7 cellular contexts compared by ENCODE assay signal in the genomic region with DNA sequence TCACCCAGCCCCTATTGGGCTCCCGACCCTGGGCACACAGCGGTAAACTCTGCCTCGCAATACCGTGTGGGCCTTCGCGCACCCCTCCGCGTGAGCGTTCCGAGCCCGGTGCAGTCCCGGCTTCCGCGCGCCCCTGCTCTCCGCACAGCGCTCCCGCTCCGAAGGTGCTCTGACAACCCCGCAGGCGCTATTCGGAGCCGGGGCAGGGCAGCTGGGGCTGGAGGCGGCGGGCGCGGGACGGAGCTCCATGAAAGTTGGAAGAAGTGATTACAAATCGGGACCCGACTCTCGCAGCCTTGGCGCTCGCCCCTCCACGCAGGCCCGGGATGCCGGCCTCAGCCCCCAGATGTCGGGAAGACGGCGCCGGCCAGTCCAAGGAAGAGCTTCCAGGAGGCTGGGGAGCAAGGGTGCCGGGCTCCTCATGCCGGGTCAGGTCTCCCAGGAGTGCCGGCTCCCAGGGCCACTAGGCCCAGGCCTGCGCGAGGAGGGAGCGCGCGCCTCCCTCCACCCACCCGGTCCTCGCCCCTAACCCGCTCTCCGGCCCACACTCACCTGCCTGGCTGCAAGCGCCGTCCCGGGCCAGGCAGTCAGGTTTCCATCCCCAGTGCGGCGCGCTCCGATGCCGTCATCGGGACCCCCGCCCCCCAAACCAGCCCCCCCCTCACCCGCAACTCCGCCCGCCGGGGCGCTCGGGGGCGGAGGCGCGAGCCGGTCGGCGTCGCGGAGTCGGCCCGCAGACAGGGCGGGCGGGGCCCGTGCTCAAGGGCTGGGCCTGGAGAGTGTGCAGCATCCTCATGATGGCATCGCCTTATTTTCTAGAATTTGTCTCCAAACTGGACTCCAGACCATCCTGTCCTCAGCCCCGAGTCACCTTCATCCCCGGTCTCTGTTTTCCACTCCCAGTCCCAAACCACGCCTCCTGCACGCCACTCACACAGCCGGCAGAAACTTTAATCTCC. TPM values are rescaled to one million over a fixed set of nuclear protein-coding genes. Genes with fewer than 3 reads are reported as not detected.
A peak's percentile ranks its signal among the peaks of the same experiment; 100 is the strongest.
DNase-seq lines count a peak whose midpoint lies in the region; ATAC-seq and TF ChIP-seq lines count a peak whose summit lies in the region.

A gene with protein sequence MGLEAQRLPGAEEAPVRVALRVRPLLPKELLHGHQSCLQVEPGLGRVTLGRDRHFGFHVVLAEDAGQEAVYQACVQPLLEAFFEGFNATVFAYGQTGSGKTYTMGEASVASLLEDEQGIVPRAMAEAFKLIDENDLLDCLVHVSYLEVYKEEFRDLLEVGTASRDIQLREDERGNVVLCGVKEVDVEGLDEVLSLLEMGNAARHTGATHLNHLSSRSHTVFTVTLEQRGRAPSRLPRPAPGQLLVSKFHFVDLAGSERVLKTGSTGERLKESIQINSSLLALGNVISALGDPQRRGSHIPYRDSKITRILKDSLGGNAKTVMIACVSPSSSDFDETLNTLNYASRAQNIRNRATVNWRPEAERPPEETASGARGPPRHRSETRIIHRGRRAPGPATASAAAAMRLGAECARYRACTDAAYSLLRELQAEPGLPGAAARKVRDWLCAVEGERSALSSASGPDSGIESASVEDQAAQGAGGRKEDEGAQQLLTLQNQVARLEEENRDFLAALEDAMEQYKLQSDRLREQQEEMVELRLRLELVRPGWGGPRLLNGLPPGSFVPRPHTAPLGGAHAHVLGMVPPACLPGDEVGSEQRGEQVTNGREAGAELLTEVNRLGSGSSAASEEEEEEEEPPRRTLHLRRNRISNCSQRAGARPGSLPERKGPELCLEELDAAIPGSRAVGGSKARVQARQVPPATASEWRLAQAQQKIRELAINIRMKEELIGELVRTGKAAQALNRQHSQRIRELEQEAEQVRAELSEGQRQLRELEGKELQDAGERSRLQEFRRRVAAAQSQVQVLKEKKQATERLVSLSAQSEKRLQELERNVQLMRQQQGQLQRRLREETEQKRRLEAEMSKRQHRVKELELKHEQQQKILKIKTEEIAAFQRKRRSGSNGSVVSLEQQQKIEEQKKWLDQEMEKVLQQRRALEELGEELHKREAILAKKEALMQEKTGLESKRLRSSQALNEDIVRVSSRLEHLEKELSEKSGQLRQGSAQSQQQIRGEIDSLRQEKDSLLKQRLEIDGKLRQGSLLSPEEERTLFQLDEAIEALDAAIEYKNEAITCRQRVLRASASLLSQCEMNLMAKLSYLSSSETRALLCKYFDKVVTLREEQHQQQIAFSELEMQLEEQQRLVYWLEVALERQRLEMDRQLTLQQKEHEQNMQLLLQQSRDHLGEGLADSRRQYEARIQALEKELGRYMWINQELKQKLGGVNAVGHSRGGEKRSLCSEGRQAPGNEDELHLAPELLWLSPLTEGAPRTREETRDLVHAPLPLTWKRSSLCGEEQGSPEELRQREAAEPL (N-terminal part only) (minus strand): TSS at position 621 of the 959 bp plus-strand sequence. CDS start 2,537 bp downstream, outside the sequence.

- POLR2A ChIA-PET in GM10248 (lab: Yijun Ruan, JAX), result no interaction called here

- ATAC-seq in left cardiac atrium, result peak; percentile 86 to 89
- ATAC-seq in GM18873 (IDR thresholded peaks at IDR 0.05; ENCODE audit: low FRiP score, unreplicated experiment), result no peak

- H3K9me3 Mint-ChIP-seq in activated T-helper 2 cell treated with anti-CD3 and anti-CD28 coated beads, Interferon-gamma antibody, Interleukin-2, Interleukin-4, amounts not matched to agents 10 μg/mL and 5 μg/mL and 100 μg/mL, durations not matched to agents 14 hours and 24 hours and 36 hours, result no peaks in the 10 kb centered on the region
- no peaks in the 10 kb centered on the region for H3K9me3 Mint-ChIP-seq in progenitor cell of endocrine pancreas (ENCODE audit: low read depth)

- DNase-seq in GM10248 (ENCODE audit: extremely low spot score) (peak; percentile 59), LNCaP clone FGC (ENCODE audit: low read depth) (no peak), left cardiac atrium (no peak), progenitor cell of endocrine pancreas (ENCODE audit: low spot score, unreplicated experiment) (peak; percentile 54), superior temporal gyrus (ENCODE audit: extremely low spot score) (no peak)
- DNase-seq in activated T-helper 2 cell treated with anti-CD3 and anti-CD28 coated beads, Interferon-gamma antibody, Interleukin-2, Interleukin-4, amounts not matched to agents 10 μg/mL and 5 μg/mL and 100 μg/mL, durations not matched to agents 14 hours and 24 hours and 36 hours (ENCODE audit: low spot score), result no peak

- H3K4me1 Mint-ChIP-seq in activated T-helper 2 cell treated with anti-CD3 and anti-CD28 coated beads, Interferon-gamma antibody, Interleukin-2, Interleukin-4, amounts not matched to agents 10 μg/mL and 5 μg/mL and 100 μg/mL, durations not matched to agents 14 hours and 24 hours and 36 hours (ENCODE audit: low read depth), result peaks cover 25% of the 10 kb centered on the region
- peaks cover 6% of the 10 kb centered on the region for H3K4me1 Mint-ChIP-seq in progenitor cell of endocrine pancreas (ENCODE audit: low read depth)

- H3K4me3 ChIP-seq in LNCaP clone FGC (ENCODE audit: low read depth, low read length), result peak within 1 kb of the TSS; percentile 42

- TF ChIP-seq CTCF in GM10248 (IDR thresholded peaks at IDR 0.05; ENCODE audit: control extremely low read depth, extremely low read depth, low read depth, missing control alignments), result no peak
- TF ChIP-seq CTCF in LNCaP clone FGC (IDR thresholded peaks at IDR 0.05; ENCODE audit: control insufficient read depth, extremely low read depth, insufficient read depth), result no peak
- TF ChIP-seq CTCF in progenitor cell of endocrine pancreas (IDR thresholded peaks at IDR 0.05; ENCODE audit: unreplicated experiment), result no peak

- H3K4me3 Mint-ChIP-seq in activated T-helper 2 cell treated with anti-CD3 and anti-CD28 coated beads, Interferon-gamma antibody, Interleukin-2, Interleukin-4, amounts not matched to agents 10 μg/mL and 5 μg/mL and 100 μg/mL, durations not matched to agents 14 hours and 24 hours and 36 hours (ENCODE audit: low read depth), result peak within 1 kb of the TSS; percentile 71
- H3K4me3 Mint-ChIP-seq in progenitor cell of endocrine pancreas (ENCODE audit: low read depth), result peak within 1 kb of the TSS; percentile 80

- intact Hi-C loops in activated T-helper 2 cell treated with anti-CD3 and anti-CD28 coated beads, Interferon-gamma antibody, Interleukin-2, Interleukin-4, amounts not matched to agents 10 μg/mL and 5 μg/mL and 100 μg/mL, durations not matched to agents 14 hours and 24 hours and 36 hours (cut with micrococcal nuclease), result no loop called here
- intact Hi-C loops in left cardiac atrium (cut with DNase I), result no loop called here

- CTCF ChIA-PET in GM10248 (lab: Yijun Ruan, JAX), result no interaction called here

- peak within 1 kb of the TSS; percentile 78 for H3K27ac Mint-ChIP-seq in activated T-helper 2 cell treated with anti-CD3 and anti-CD28 coated beads, Interferon-gamma antibody, Interleukin-2, Interleukin-4, amounts not matched to agents 10 μg/mL and 5 μg/mL and 100 μg/mL, durations not matched to agents 14 hours and 24 hours and 36 hours
- H3K27ac Mint-ChIP-seq in progenitor cell of endocrine pancreas, result peak within 1 kb of the TSS; percentile 65

- peaks cover 47% of the 10 kb centered on the region for H3K27me3 Mint-ChIP-seq in activated T-helper 2 cell treated with anti-CD3 and anti-CD28 coated beads, Interferon-gamma antibody, Interleukin-2, Interleukin-4, amounts not matched to agents 10 μg/mL and 5 μg/mL and 100 μg/mL, durations not matched to agents 14 hours and 24 hours and 36 hours (ENCODE audit: low read depth)
- H3K27me3 Mint-ChIP-seq in progenitor cell of endocrine pancreas, result peaks cover 6% of the 10 kb centered on the region

- H3K36me3 Mint-ChIP-seq in activated T-helper 2 cell treated with anti-CD3 and anti-CD28 coated beads, Interferon-gamma antibody, Interleukin-2, Interleukin-4, amounts not matched to agents 10 μg/mL and 5 μg/mL and 100 μg/mL, durations not matched to agents 14 hours and 24 hours and 36 hours (ENCODE audit: low read depth), result peaks cover 4% of the 10 kb centered on the region
- H3K36me3 Mint-ChIP-seq in progenitor cell of endocrine pancreas (ENCODE audit: insufficient read depth), result peaks cover 3% of the 10 kb centered on the region

RNA-seq across cellular contexts. Expression of the gene that starts here (rescaled TPM):
- total RNA-seq in activated T-helper 2 cell treated with anti-CD3 and anti-CD28 coated beads, Interferon-gamma antibody, Interleukin-2, Interleukin-4, amounts not matched to agents 10 μg/mL and 5 μg/mL and 100 μg/mL, durations not matched to agents 14 hours and 24 hours and 36 hours, result 3.5 and 4.2 TPM in 2 replicates
- total RNA-seq in left cardiac atrium (1 to 10 TPM; 2.4 to 4.8 TPM), progenitor cell of endocrine pancreas (21.8 and 22.8 TPM in 2 replicates)

Comparison
In these comparisons a context has a peak if more than half of its experiments do, and no peak if none do; other contexts are left out.
1. DNase-seq: peak in GM10248 (single experiment) and progenitor cell of endocrine pancreas (single experiment); none in LNCaP clone FGC (single experiment), activated T-helper 2 cell treated with anti-CD3 and anti-CD28 coated beads, Interferon-gamma antibody, Interleukin-2, Interleukin-4, amounts not matched to agents 10 μg/mL and 5 μg/mL and 100 μg/mL, durations not matched to agents 14 hours and 24 hours and 36 hours (single experiment), left cardiac atrium (single experiment) and superior temporal gyrus (single experiment).